16 cellular contexts compared by ENCODE assay signal in the genomic region with DNA sequence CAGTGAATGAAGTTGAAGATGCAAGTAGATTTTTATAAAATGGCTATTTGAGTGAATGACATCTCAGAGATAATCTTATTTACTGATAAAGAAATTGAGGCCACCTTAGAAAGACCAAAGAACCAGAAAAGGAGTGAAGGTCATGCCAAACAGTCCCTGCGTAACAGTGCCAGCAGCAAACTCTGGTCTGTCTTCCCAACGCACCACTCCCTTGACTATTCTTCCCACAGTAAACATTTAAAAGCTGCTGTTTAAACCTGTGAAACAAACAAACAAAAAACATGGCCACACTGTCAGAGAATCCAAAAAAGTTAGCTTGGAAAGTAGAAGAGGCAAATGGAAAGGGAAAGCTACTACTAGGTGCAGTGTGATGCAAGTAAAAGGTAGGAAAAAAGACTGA. TPM values are rescaled to one million over a fixed set of nuclear protein-coding genes. Genes with fewer than 3 reads are reported as not detected.
DNase-seq lines count a peak whose midpoint lies in the region; ATAC-seq and TF ChIP-seq lines count a peak whose summit lies in the region.
"Had no signal": no experiment of that assay in that cellular context is flagged by ENCODE, and none has a peak within 500 bp of the region (broad histone marks: within the 10 kb centered on the region; RNA-seq: fewer than 3 reads in every experiment).

No MANE protein-coding gene starts in this region.

- H3K9me3 ChIP-seq in OCI-LY7 (ENCODE audit: low read length) (no peaks in the 10 kb centered on the region), endodermal cell (ENCODE audit: control insufficient read depth, low read length) (peaks cover 17% of the 10 kb centered on the region), neuron (ENCODE audit: low read length) (no peaks in the 10 kb centered on the region)
- H3K9me3 ChIP-seq: left lung, tibial artery had no signal

- peaks cover 8% of the 10 kb centered on the region; the same call in 1 of the 2 replicates for H4K20me1 ChIP-seq in OCI-LY7 (ENCODE audit: insufficient read depth, low read length)

- peaks cover 26% of the 10 kb centered on the region for H3K4me1 Mint-ChIP-seq in T-helper 2 cell treated with Interferon-gamma antibody and Interleukin-4, amounts not matched to agents 5 μg/mL and 100 μg/mL, for 36 hours (ENCODE audit: low read depth)
- H3K4me1 Mint-ChIP-seq in endodermal cell, result peaks cover 29% of the 10 kb centered on the region

- peaks cover 22% of the 10 kb centered on the region for H3K4me1 ChIP-seq in OCI-LY7 (ENCODE audit: insufficient read depth, low read length, poor library complexity, severe bottlenecking)
- no peaks in the 10 kb centered on the region for H3K4me1 ChIP-seq in endodermal cell (ENCODE audit: control insufficient read depth, insufficient read depth, low read length)
- H3K4me1 ChIP-seq in neuron (ENCODE audit: insufficient read depth, low read length), result peaks cover 17% of the 10 kb centered on the region

- intact Hi-C loops in OCI-LY7 (cut with micrococcal nuclease; ENCODE audit: unreplicated experiment), result loop anchor here (5.0 kb wide), 1 partner anchor 170 kb away; a partner anchor contains a TSS

- no peaks in the 10 kb centered on the region for H3K27me3 Mint-ChIP-seq in T-helper 2 cell treated with Interferon-gamma antibody and Interleukin-4, amounts not matched to agents 5 μg/mL and 100 μg/mL, for 36 hours (ENCODE audit: low read depth)
- H3K27me3 Mint-ChIP-seq in endodermal cell (ENCODE audit: insufficient read depth), result no peaks in the 10 kb centered on the region
- H3K27me3 Mint-ChIP-seq: stimulated activated memory B cell treated with anti-CD40 and anti-IgM and Interleukin-4, amounts not matched to agents 10 μg/mL and 1 μg/mL and 100 μg/mL, for 72 hours had no signal

- H3K9me2 ChIP-seq in OCI-LY7 (ENCODE audit: insufficient read depth, low read length), result no peaks in the 10 kb centered on the region

- no peak overlapping the region for H3K4me2 ChIP-seq in OCI-LY7 (ENCODE audit: low read length)

- POLR2A ChIA-PET in OCI-LY7 (lab: Charles Lee), result interaction anchor here (1.2 kb wide), 1 partner anchor 15 kb away, joined by 3 read pairs; no protein-coding TSS in a partner anchor

- CTCF ChIA-PET in OCI-LY7 (lab: Charles Lee; ENCODE audit: unreplicated experiment), result no interaction called here

- peaks cover 12% of the 10 kb centered on the region for H3K36me3 ChIP-seq in OCI-LY7 (ENCODE audit: insufficient read depth, low read length)
- no peaks in the 10 kb centered on the region for H3K36me3 ChIP-seq in endodermal cell (ENCODE audit: control insufficient read depth, insufficient read depth, low read length)
- no peaks in the 10 kb centered on the region for H3K36me3 ChIP-seq in neuron (ENCODE audit: insufficient read depth, low read length)
- H3K36me3 ChIP-seq: left lung, tibial artery had no signal

- H2AFZ ChIP-seq in OCI-LY7 (ENCODE audit: low read length), result peak overlapping the region; percentile 100; the same call in 1 of the 2 replicates
- H2AFZ ChIP-seq in neuron (ENCODE audit: low read depth, low read length), result peak overlapping the region; percentile 90

- H3K79me2 ChIP-seq in OCI-LY7 (ENCODE audit: insufficient read depth, low read depth, low read length), result peaks cover 34% of the 10 kb centered on the region

- no peaks in the 10 kb centered on the region for H3K9me3 Mint-ChIP-seq in T-helper 2 cell treated with Interferon-gamma antibody and Interleukin-4, amounts not matched to agents 5 μg/mL and 100 μg/mL, for 36 hours
- H3K9me3 Mint-ChIP-seq in endodermal cell, result peaks cover 23% of the 10 kb centered on the region
- H3K9me3 Mint-ChIP-seq: stimulated activated memory B cell treated with anti-CD40 and anti-IgM and Interleukin-4, amounts not matched to agents 10 μg/mL and 1 μg/mL and 100 μg/mL, for 72 hours had no signal

- H3K4me3 Mint-ChIP-seq in T-helper 2 cell treated with Interferon-gamma antibody and Interleukin-4, amounts not matched to agents 5 μg/mL and 100 μg/mL, for 36 hours, result peak overlapping the region; percentile 2
- no peak overlapping the region for H3K4me3 Mint-ChIP-seq in endodermal cell
- H3K4me3 Mint-ChIP-seq: stimulated activated memory B cell treated with anti-CD40 and anti-IgM and Interleukin-4, amounts not matched to agents 10 μg/mL and 1 μg/mL and 100 μg/mL, for 72 hours had no signal

- TF ChIP-seq CTCF in OCI-LY7 (conservative IDR thresholded peaks at IDR 0.05; ENCODE audit: low read length), result no peak
- no peak for TF ChIP-seq CTCF in endodermal cell (conservative IDR thresholded peaks at IDR 0.05)
- no peak for TF ChIP-seq CTCF in omental fat pad (IDR thresholded peaks at IDR 0.05)

- 93 to 100% methylated on average over 1 to 2 of the region's 2 CpGs for WGBS in endodermal cell (ENCODE audit: insufficient coverage in 1 of 2, insufficient read length in 1 of 2), 2 experiments

- no peak overlapping the region for H3K27ac ChIP-seq in OCI-LY7 (ENCODE audit: low read depth, low read length, poor library complexity, severe bottlenecking)
- no peak overlapping the region for H3K27ac ChIP-seq in endodermal cell (ENCODE audit: low read depth, low read length)
- H3K27ac ChIP-seq: epithelial cell of prostate, left lung, tibial artery, WERI-Rb-1 had no signal

- peaks cover 10% of the 10 kb centered on the region for H3K36me3 Mint-ChIP-seq in T-helper 2 cell treated with Interferon-gamma antibody and Interleukin-4, amounts not matched to agents 5 μg/mL and 100 μg/mL, for 36 hours (ENCODE audit: low read depth)
- peaks cover 11% of the 10 kb centered on the region for H3K36me3 Mint-ChIP-seq in endodermal cell (ENCODE audit: low read depth)
- H3K36me3 Mint-ChIP-seq: stimulated activated memory B cell treated with anti-CD40 and anti-IgM and Interleukin-4, amounts not matched to agents 10 μg/mL and 1 μg/mL and 100 μg/mL, for 72 hours had no signal

- no TSS peak for BruUV-seq in OCI-LY7 (replicated peaks; lab: Mats Ljungman, UMichigan)

- H3K4me3 ChIP-seq in OCI-LY7 (ENCODE audit: low read depth, low read length, poor library complexity, severe bottlenecking) (no peak overlapping the region), endodermal cell (ENCODE audit: low read length) (no peak overlapping the region), neuron (ENCODE audit: low read length) (no peak overlapping the region)
- H3K4me3 ChIP-seq: left lung, tibial artery had no signal

- no peak overlapping the region for H3K27ac Mint-ChIP-seq in T-helper 2 cell treated with Interferon-gamma antibody and Interleukin-4, amounts not matched to agents 5 μg/mL and 100 μg/mL, for 36 hours
- H3K27ac Mint-ChIP-seq in endodermal cell, result peak overlapping the region; percentile 37

- ATAC-seq in omental fat pad (ENCODE audit: low FRiP score), result no peak
- ATAC-seq: HCT116; left lung; stimulated activated memory B cell treated with anti-CD40 and anti-IgM and Interleukin-4, amounts not matched to agents 10 μg/mL and 1 μg/mL and 100 μg/mL, for 72 hours had no signal

- H3K9ac ChIP-seq in endodermal cell (ENCODE audit: extremely low read depth, low read length, poor library complexity, severe bottlenecking), result no peak overlapping the region

- H3K27me3 ChIP-seq in endodermal cell (ENCODE audit: control insufficient read depth, insufficient read depth, low read length, poor library complexity, severe bottlenecking) (no peaks in the 10 kb centered on the region), neuron (ENCODE audit: insufficient read depth, low read length) (no peaks in the 10 kb centered on the region)
- H3K27me3 ChIP-seq: left lung, tibial artery had no signal

- no peak for DNase-seq in T-helper 2 cell treated with Interferon-gamma antibody and Interleukin-4, amounts not matched to agents 5 μg/mL and 100 μg/mL, for 36 hours (ENCODE audit: low spot score)
- no peak for DNase-seq in T-helper 2 cell
- no peak for DNase-seq in OCI-LY7 (ENCODE audit: low spot score)
- no peak for DNase-seq in endodermal cell
- DNase-seq in NCI-H226, result no peak
- no peak for DNase-seq in NCI-H748 (lab: John Stamatoyannopoulos, UW; ENCODE audit: unreplicated experiment)
- DNase-seq in omental fat pad (ENCODE audit: low spot score), result no peak
- DNase-seq: C1 segment of cervical spinal cord, left lung, NCI-H1417 treated with DMSO at 0.1 percent for 48 hours, tibial artery, WERI-Rb-1 had no signal

RNA-seq across cellular contexts. Expression of a gene that starts 1.5 kb away (rescaled TPM):
- total RNA-seq in OCI-LY7 (2014; rRNA removed; shearing (Covaris generic)), result 39.5 and 43.5 TPM in 2 replicates
- 41.8 and 47.8 TPM in 2 replicates for total RNA-seq in OCI-LY7 (2022)
- total RNA-seq in endodermal cell, result 10 to 100 TPM; 50.7 to 50.8 TPM
- polyA plus RNA-seq in endodermal cell (2013, experiment 1 of 2), result 43.6 TPM
- polyA plus RNA-seq in endodermal cell (2013, experiment 2 of 2), result 34.9 TPM
- total RNA-seq in omental fat pad, result 10 to 100 TPM; 23.1 to 32.2 (median 27.7) TPM

RNA-seq across cellular contexts. Expression of a gene that starts 51.9 kb away (rescaled TPM):
- total RNA-seq in OCI-LY7 (2014; rRNA removed; shearing (Covaris generic)), result 22.4 and 24.2 TPM in 2 replicates
- total RNA-seq in OCI-LY7 (2022) (41.1 and 44.3 TPM in 2 replicates), endodermal cell (100 to 1,000 TPM; 153 to 188 TPM), omental fat pad (10 to 100 TPM; 18.6 to 37.7 (median 23.7) TPM)
- polyA plus RNA-seq in endodermal cell (2013, experiment 1 of 2), result 158 TPM
- 159 TPM for polyA plus RNA-seq in endodermal cell (2013, experiment 2 of 2)

RNA-seq across cellular contexts. Expression of a gene that starts 53.3 kb away (rescaled TPM):
- total RNA-seq in OCI-LY7 (2014; rRNA removed; shearing (Covaris generic)), result 22.2 and 23.4 TPM in 2 replicates
- 24.0 and 27.7 TPM in 2 replicates for total RNA-seq in OCI-LY7 (2022)
- 10 to 100 TPM; 13.1 to 15.8 TPM for total RNA-seq in endodermal cell
- polyA plus RNA-seq in endodermal cell (2013, experiment 1 of 2), result 8.0 TPM
- polyA plus RNA-seq in endodermal cell (2013, experiment 2 of 2), result 9.6 TPM
- total RNA-seq in omental fat pad, result 10 to 100 TPM in 1 of 4 donors, 1 to 10 TPM in 3; 3.6 to 16.7 (median 4.8) TPM
